Comparison of ENCODE assay signal across 17 cellular contexts in the genomic region with DNA sequence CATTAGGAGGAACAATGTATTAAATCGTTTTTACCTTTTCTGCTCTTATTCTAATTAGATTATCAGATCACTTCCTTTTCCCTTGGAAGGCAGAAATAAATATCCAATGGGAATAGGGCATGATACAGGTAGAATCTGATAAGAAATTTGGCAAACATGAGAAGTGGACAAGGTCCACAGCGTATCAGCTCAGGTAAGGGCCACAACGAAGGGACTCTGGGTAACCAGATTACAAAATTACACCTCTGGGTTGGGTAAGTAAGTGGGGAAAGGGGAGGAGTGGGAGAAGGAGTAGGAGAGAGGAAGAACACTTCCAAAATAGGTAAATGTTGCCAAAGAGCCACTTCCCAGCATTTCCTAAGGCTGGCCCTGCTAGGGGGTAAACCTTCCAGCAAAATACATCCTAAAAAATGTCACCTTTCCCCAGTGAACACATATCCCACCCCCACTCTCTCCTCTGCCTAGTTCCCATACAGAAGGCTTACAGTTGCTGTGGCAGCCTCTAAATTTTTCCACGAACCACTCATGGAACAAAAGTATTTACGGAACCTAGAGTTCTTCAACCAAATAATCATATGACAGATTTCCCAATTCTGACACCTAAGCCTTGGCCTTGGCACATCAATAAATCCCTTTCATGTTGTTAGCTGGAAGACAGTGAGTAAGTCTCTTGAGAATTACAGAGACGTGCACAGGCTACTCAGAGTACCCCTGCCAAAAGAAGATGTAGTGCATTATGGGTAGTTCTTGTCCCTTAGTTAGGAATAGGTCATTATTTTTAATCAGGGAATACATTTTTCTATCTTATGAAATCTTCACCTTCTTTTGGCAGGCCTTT. TPM values are rescaled to one million over a fixed set of nuclear protein-coding genes. Genes with fewer than 3 reads are reported as not detected.
"Had no signal": no experiment of that assay in that cellular context is flagged by ENCODE, and none has a peak within 500 bp of the region (broad histone marks: within the 10 kb centered on the region; RNA-seq: fewer than 3 reads in every experiment).

No MANE protein-coding gene starts in this region.

- H3K27ac ChIP-seq: WERI-Rb-1 had no signal

- H3K4me3 Mint-ChIP-seq: activated CD4-positive, alpha-beta memory T cell treated with anti-CD3 and anti-CD28 coated beads, Interleukin-2, amount 10 ng/mL, durations not matched to agents 7 days and 5 days; activated CD4-positive, alpha-beta T cell treated with anti-CD3 and anti-CD28 coated beads for 36 hours; activated naive CD8-positive, alpha-beta T cell treated with anti-CD3 and anti-CD28 coated beads, Interleukin-2, amount 50 U/mL, for 24 hours; naive B cell; T-cell; type B pancreatic cell had no signal

- H3K36me3 ChIP-seq: WERI-Rb-1 had no signal

- H3K9me3 Mint-ChIP-seq: activated CD4-positive, alpha-beta memory T cell treated with anti-CD3 and anti-CD28 coated beads, Interleukin-2, amount 10 ng/mL, durations not matched to agents 7 days and 5 days; activated naive CD8-positive, alpha-beta T cell treated with anti-CD3 and anti-CD28 coated beads, Interleukin-2, amount 50 U/mL, for 24 hours had no signal

- ATAC-seq: activated naive CD8-positive, alpha-beta T cell treated with anti-CD3 and anti-CD28 coated beads, Interleukin-2, amount 50 U/mL, for 24 hours; T-cell had no signal

- DNase-seq: activated CD4-positive, alpha-beta memory T cell treated with anti-CD3 and anti-CD28 coated beads, Interleukin-2, amount 10 ng/mL, durations not matched to agents 7 days and 5 days; activated CD4-positive, alpha-beta T cell treated with anti-CD3 and anti-CD28 coated beads for 36 hours; activated CD8-positive, alpha-beta memory T cell treated with anti-CD3 and anti-CD28 coated beads, Interleukin-2, amount 50 U/mL, for 4 hours; activated naive CD4-positive, alpha-beta T cell treated with Interleukin-2 at 50 U/mL for 16 hours; activated naive CD8-positive, alpha-beta T cell treated with anti-CD3 and anti-CD28 coated beads, Interleukin-2, amount 50 U/mL, for 24 hours; caudate nucleus; cortex of kidney; effector CD8-positive, alpha-beta T cell; hippocampal formation; naive B cell; stimulated activated CD4-positive, alpha-beta T cell treated with anti-CD3 and anti-CD28 coated beads, Interleukin-12 subunit alpha, Interleukin-12 subunit beta, amount 100 ng/mL, for 4 hours; stimulated activated naive CD4-positive, alpha-beta T cell; T-cell; WERI-Rb-1 had no signal

- H3K27ac Mint-ChIP-seq: activated CD4-positive, alpha-beta memory T cell treated with anti-CD3 and anti-CD28 coated beads, Interleukin-2, amount 10 ng/mL, durations not matched to agents 7 days and 5 days; activated CD4-positive, alpha-beta T cell treated with anti-CD3 and anti-CD28 coated beads for 36 hours; activated naive CD8-positive, alpha-beta T cell treated with anti-CD3 and anti-CD28 coated beads, Interleukin-2, amount 50 U/mL, for 24 hours; naive B cell; T-cell; type B pancreatic cell had no signal

- H3K4me3 ChIP-seq: lung had no signal

- H3K4me1 Mint-ChIP-seq: activated CD4-positive, alpha-beta memory T cell treated with anti-CD3 and anti-CD28 coated beads, Interleukin-2, amount 10 ng/mL, durations not matched to agents 7 days and 5 days; activated CD4-positive, alpha-beta T cell treated with anti-CD3 and anti-CD28 coated beads for 36 hours; activated naive CD8-positive, alpha-beta T cell treated with anti-CD3 and anti-CD28 coated beads, Interleukin-2, amount 50 U/mL, for 24 hours; naive B cell; T-cell had no signal

- H3K36me3 Mint-ChIP-seq: naive B cell, T-cell, type B pancreatic cell had no signal

RNA-seq across cellular contexts. Expression of a gene that starts 51.5 kb away (rescaled TPM):
- total RNA-seq: activated CD4-positive, alpha-beta memory T cell treated with anti-CD3 and anti-CD28 coated beads, Interleukin-2, amount 10 ng/mL, durations not matched to agents 7 days and 5 days; activated CD4-positive, alpha-beta T cell treated with anti-CD3 and anti-CD28 coated beads for 36 hours; lung; right cardiac atrium; T-cell had no signal
- polyA plus RNA-seq: lung, right cardiac atrium had no signal
